ENCODE assay signal across 1 cellular context in genomic region chr20:44395963-44396340, GRCh38.
A peak's percentile ranks its signal among the peaks of the same experiment; 100 is the strongest.
TF ChIP-seq lines count a peak whose summit lies in the region.

No MANE protein-coding gene starts in this region.

TF ChIP-seq in H1, 55 proteins besides CTCF, POLR2A, EP300 and RAD21:
- TF ChIP-seq ZNF274 (IDR thresholded peaks at IDR 0.05; ENCODE audit: borderline replicate concordance, extremely low read depth, low read length) (no peak), KDM1A (IDR thresholded peaks at IDR 0.05; ENCODE audit: borderline replicate concordance, low read length) (peak; percentile 26; the same call in 1 of the 2 replicates), KDM4A (IDR thresholded peaks at IDR 0.05; ENCODE audit: low read depth, low read length, severe bottlenecking) (no peak)
